ENCODE assay signal across 31 cellular contexts in the genomic region with DNA sequence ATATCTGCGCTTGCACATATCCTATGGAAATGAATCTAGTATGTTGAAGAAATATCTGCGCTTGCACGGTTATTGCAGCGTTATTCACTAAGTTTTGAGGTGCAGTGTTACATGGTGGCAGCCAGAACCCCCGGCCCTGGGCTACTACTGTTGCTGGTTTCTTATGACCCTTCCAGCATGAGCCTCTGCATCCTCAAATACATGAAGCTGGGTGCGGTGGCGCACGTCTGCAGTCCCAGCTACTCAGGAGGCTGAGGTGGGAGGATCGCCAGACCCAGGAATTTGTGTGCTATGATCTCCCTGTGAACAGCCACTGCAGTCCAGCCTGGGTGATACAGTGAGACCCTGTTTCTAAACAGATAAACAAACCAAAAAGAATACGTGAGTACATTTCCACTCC.
"Had no signal": no experiment of that assay in that cellular context is flagged by ENCODE, and none has a peak within 500 bp of the region (broad histone marks: within the 10 kb centered on the region; RNA-seq: fewer than 3 reads in every experiment).

No MANE protein-coding gene starts in this region.

- H3K4me3 ChIP-seq: adrenal gland, body of pancreas, breast epithelium had no signal

- H3K27me3 ChIP-seq: adrenal gland, body of pancreas, brain microvascular endothelial cell, breast epithelium had no signal

- H3K9me3 Mint-ChIP-seq: activated B cell treated with CpG ODN at 0.5 μM for 24 hours; activated CD4-positive, alpha-beta memory T cell treated with anti-CD3 and anti-CD28 coated beads for 36 hours; activated CD4-positive, alpha-beta T cell treated with anti-CD3 and anti-CD28 coated beads, Interleukin-2, amount 10 ng/mL, durations not matched to agents 24 days and 14 days; activated CD8-positive, alpha-beta T cell treated with anti-CD3 and anti-CD28 coated beads for 36 hours; activated naive CD4-positive, alpha-beta T cell treated with anti-CD3 and anti-CD28 coated beads, Interleukin-2, amount 10 ng/mL, durations not matched to agents 7 days and 5 days; activated naive CD4-positive, alpha-beta T cell treated with anti-CD3 and anti-CD28 coated beads, Interleukin-2, amount 50 U/mL, for 72 hours; activated naive CD8-positive, alpha-beta T cell treated with anti-CD3 and anti-CD28 coated beads for 36 hours; activated T-cell treated with anti-CD3 and anti-CD28 coated beads, Interleukin-2, amount 50 U/mL, for 4 hours; activated T-cell treated with anti-CD3 and anti-CD28 coated beads, Interleukin-2, amount 50 U/mL, for 72 hours; activated T-helper 1 cell treated with anti-CD3 and anti-CD28 coated beads, Interleukin-12 subunit alpha, Interleukin-12 subunit beta, Interleukin-2, Interleukin-4 antibody, amounts not matched to agents 30 ng/mL and 10 ng/mL and 1 ng/mL, durations not matched to agents 14 hours and 24 hours and 36 hours; activated T-helper 17 cell treated with anti-CD3 and anti-CD28 coated beads, Interleukin-2, amount 50 U/mL, for 72 hours; T-cell had no signal

- H3K4me1 ChIP-seq: body of pancreas, breast epithelium had no signal

- H3K4me1 Mint-ChIP-seq: activated naive CD4-positive, alpha-beta T cell treated with anti-CD3 and anti-CD28 coated beads, Interleukin-2, amount 10 ng/mL, durations not matched to agents 7 days and 5 days had no signal

- ATAC-seq: activated CD8-positive, alpha-beta T cell treated with anti-CD3 and anti-CD28 coated beads for 36 hours; activated naive CD4-positive, alpha-beta T cell treated with anti-CD3 and anti-CD28 coated beads, Interleukin-2, amount 50 U/mL, for 72 hours; activated T-cell treated with anti-CD3 and anti-CD28 coated beads, Interleukin-2, amount 50 U/mL, for 4 hours; activated T-cell treated with anti-CD3 and anti-CD28 coated beads, Interleukin-2, amount 50 U/mL, for 72 hours; activated T-helper 17 cell treated with anti-CD3 and anti-CD28 coated beads, Interleukin-2, amount 50 U/mL, for 72 hours; body of pancreas; T-cell; T-helper 17 cell had no signal

- DNase-seq: activated B cell treated with CpG ODN at 0.5 μM for 24 hours; activated CD4-positive, alpha-beta memory T cell treated with anti-CD3 and anti-CD28 coated beads for 36 hours; activated CD4-positive, alpha-beta T cell treated with anti-CD3 and anti-CD28 coated beads for 4 hours; activated CD4-positive, alpha-beta T cell treated with anti-CD3 and anti-CD28 coated beads, Interleukin-2, amount 10 ng/mL, durations not matched to agents 24 days and 14 days; activated CD4-positive, alpha-beta T cell treated with anti-CD3 and anti-CD28 coated beads, Interleukin-2, amount 50 U/mL, for 1 hour; activated CD4-positive, alpha-beta T cell treated with anti-CD3 and anti-CD28 coated beads, Interleukin-2, amount 50 U/mL, for 4 hours; activated CD4-positive, CD25-positive, alpha-beta regulatory T cell treated with anti-CD3 and anti-CD28 coated beads, Interleukin-2, amount 50 U/mL, for 72 hours; activated CD8-positive, alpha-beta memory T cell treated with anti-CD3 and anti-CD28 coated beads, Interleukin-2, amount 50 U/mL, for 4 hours; activated CD8-positive, alpha-beta T cell treated with anti-CD3 and anti-CD28 coated beads for 36 hours; activated effector memory CD4-positive, alpha-beta T cell treated with anti-CD3 and anti-CD28 coated beads, Interleukin-2, amount 50 U/mL, for 16 hours; activated gamma-delta T cell treated with Interleukin-2 at 50 U/mL for 16 hours; activated naive CD4-positive, alpha-beta T cell; activated naive CD4-positive, alpha-beta T cell treated with anti-CD3 and anti-CD28 coated beads, Interleukin-2, amount 10 ng/mL, durations not matched to agents 7 days and 5 days; activated naive CD8-positive, alpha-beta T cell treated with anti-CD3 and anti-CD28 coated beads for 36 hours; activated T-cell treated with anti-CD3 and anti-CD28 coated beads for 4 hours; activated T-cell treated with anti-CD3 and anti-CD28 coated beads, Interleukin-2, amount 50 U/mL, for 1 hour; activated T-cell treated with anti-CD3 and anti-CD28 coated beads, Interleukin-2, amount 50 U/mL, for 4 hours; activated T-cell treated with anti-CD3 and anti-CD28 coated beads, Interleukin-2, amount 50 U/mL, for 72 hours; amniotic stem cell; body of pancreas; brain microvascular endothelial cell; central memory CD4-positive, alpha-beta T cell; T-cell; T-helper 17 cell; T-helper 9 cell had no signal

- H3K27ac ChIP-seq: adrenal gland, body of pancreas, brain microvascular endothelial cell, breast epithelium, VCaP had no signal

- H3K27ac Mint-ChIP-seq: activated B cell treated with CpG ODN at 0.5 μM for 24 hours; activated CD4-positive, alpha-beta memory T cell treated with anti-CD3 and anti-CD28 coated beads for 36 hours; activated CD4-positive, alpha-beta T cell treated with anti-CD3 and anti-CD28 coated beads, Interleukin-2, amount 10 ng/mL, durations not matched to agents 24 days and 14 days; activated CD8-positive, alpha-beta T cell treated with anti-CD3 and anti-CD28 coated beads for 36 hours; activated naive CD4-positive, alpha-beta T cell treated with anti-CD3 and anti-CD28 coated beads, Interleukin-2, amount 10 ng/mL, durations not matched to agents 7 days and 5 days; activated naive CD4-positive, alpha-beta T cell treated with anti-CD3 and anti-CD28 coated beads, Interleukin-2, amount 50 U/mL, for 72 hours; activated naive CD8-positive, alpha-beta T cell treated with anti-CD3 and anti-CD28 coated beads for 36 hours; activated T-cell treated with anti-CD3 and anti-CD28 coated beads, Interleukin-2, amount 50 U/mL, for 72 hours; activated T-helper 1 cell treated with anti-CD3 and anti-CD28 coated beads, Interleukin-12 subunit alpha, Interleukin-12 subunit beta, Interleukin-2, Interleukin-4 antibody, amounts not matched to agents 30 ng/mL and 10 ng/mL and 1 ng/mL, durations not matched to agents 14 hours and 24 hours and 36 hours; activated T-helper 17 cell treated with anti-CD3 and anti-CD28 coated beads, Interleukin-2, amount 50 U/mL, for 72 hours; T-cell; T-helper 17 cell had no signal

- H3K36me3 ChIP-seq: adrenal gland, brain microvascular endothelial cell, breast epithelium had no signal

- H3K4me3 Mint-ChIP-seq: activated B cell treated with CpG ODN at 0.5 μM for 24 hours; activated CD4-positive, alpha-beta memory T cell treated with anti-CD3 and anti-CD28 coated beads for 36 hours; activated CD4-positive, alpha-beta T cell treated with anti-CD3 and anti-CD28 coated beads, Interleukin-2, amount 10 ng/mL, durations not matched to agents 24 days and 14 days; activated CD8-positive, alpha-beta T cell treated with anti-CD3 and anti-CD28 coated beads for 36 hours; activated naive CD4-positive, alpha-beta T cell treated with anti-CD3 and anti-CD28 coated beads, Interleukin-2, amount 10 ng/mL, durations not matched to agents 7 days and 5 days; activated naive CD8-positive, alpha-beta T cell treated with anti-CD3 and anti-CD28 coated beads for 36 hours; activated T-cell treated with anti-CD3 and anti-CD28 coated beads, Interleukin-2, amount 50 U/mL, for 4 hours; activated T-cell treated with anti-CD3 and anti-CD28 coated beads, Interleukin-2, amount 50 U/mL, for 72 hours; activated T-helper 1 cell treated with anti-CD3 and anti-CD28 coated beads, Interleukin-12 subunit alpha, Interleukin-12 subunit beta, Interleukin-2, Interleukin-4 antibody, amounts not matched to agents 30 ng/mL and 10 ng/mL and 1 ng/mL, durations not matched to agents 14 hours and 24 hours and 36 hours; activated T-helper 17 cell treated with anti-CD3 and anti-CD28 coated beads, Interleukin-2, amount 50 U/mL, for 72 hours; T-cell; T-helper 17 cell had no signal

- H3K9me3 ChIP-seq: adrenal gland, body of pancreas, breast epithelium had no signal

- H3K36me3 Mint-ChIP-seq: activated CD4-positive, alpha-beta memory T cell treated with anti-CD3 and anti-CD28 coated beads for 36 hours; activated naive CD4-positive, alpha-beta T cell treated with anti-CD3 and anti-CD28 coated beads, Interleukin-2, amount 10 ng/mL, durations not matched to agents 7 days and 5 days; activated naive CD4-positive, alpha-beta T cell treated with anti-CD3 and anti-CD28 coated beads, Interleukin-2, amount 50 U/mL, for 72 hours; activated naive CD8-positive, alpha-beta T cell treated with anti-CD3 and anti-CD28 coated beads for 36 hours; T-cell had no signal
